10 cellular contexts compared by ENCODE assay signal in genomic region chr18:22872894-22873537, GRCh38.
DNase-seq lines count a peak whose midpoint lies in the region; ATAC-seq and TF ChIP-seq lines count a peak whose summit lies in the region.
"Had no signal": no experiment of that assay in that cellular context is flagged by ENCODE, and none has a peak within 500 bp of the region (broad histone marks: within the 10 kb centered on the region; RNA-seq: fewer than 3 reads in every experiment).

No MANE protein-coding gene starts in this region.

- TF ChIP-seq CTCF in activated CD8-positive, alpha-beta T cell treated with anti-CD3 and anti-CD28 coated beads for 36 hours (IDR thresholded peaks at IDR 0.05): no peak

- H3K27ac ChIP-seq in naive thymus-derived CD4-positive, alpha-beta T cell (ENCODE audit: low read depth, low read length): no peak overlapping the region

- H3K4me1 ChIP-seq in naive thymus-derived CD4-positive, alpha-beta T cell (ENCODE audit: control insufficient read depth in 2 of 2, insufficient read depth in 2 of 2, low read length in 2 of 2): no peaks in the 10 kb centered on the region

- no peaks in the 10 kb centered on the region for H3K9me3 Mint-ChIP-seq in activated CD8-positive, alpha-beta T cell treated with anti-CD3 and anti-CD28 coated beads for 36 hours
- H3K9me3 Mint-ChIP-seq in naive thymus-derived CD4-positive, alpha-beta T cell: peaks cover 0 to 3% (median 0%) of the 10 kb centered on the region in 11 donors
- H3K9me3 Mint-ChIP-seq: brain had no signal

- H3K27me3 Mint-ChIP-seq in activated CD8-positive, alpha-beta T cell treated with anti-CD3 and anti-CD28 coated beads for 36 hours: no peaks in the 10 kb centered on the region
- peaks cover 4 to 13% (median 11%) of the 10 kb centered on the region in 5 donors for H3K27me3 Mint-ChIP-seq in naive thymus-derived CD4-positive, alpha-beta T cell
- H3K27me3 Mint-ChIP-seq: brain had no signal

- POLR2A ChIA-PET in activated CD8-positive, alpha-beta T cell treated with anti-CD3 and anti-CD28 coated beads for 36 hours (lab: Charles Lee): interaction anchor here (0.7 kb wide), 1 partner anchor 635 kb away, joined by 3 read pairs; no protein-coding TSS in a partner anchor
- POLR2A ChIA-PET in naive thymus-derived CD4-positive, alpha-beta T cell (lab: Charles Lee): no interaction called here

- no peaks in the 10 kb centered on the region for H3K27me3 ChIP-seq in naive thymus-derived CD4-positive, alpha-beta T cell (ENCODE audit: control insufficient read depth in 2 of 2, insufficient read depth in 2 of 2, low read length in 2 of 2)

- H3K4me3 Mint-ChIP-seq in activated CD8-positive, alpha-beta T cell treated with anti-CD3 and anti-CD28 coated beads for 36 hours: no peak overlapping the region
- H3K4me3 Mint-ChIP-seq in naive thymus-derived CD4-positive, alpha-beta T cell: peak overlapping the region in 7 of 10 donors; percentile 0 to 43 (median 15)
- H3K4me3 Mint-ChIP-seq: brain had no signal

- peaks cover 6% of the 10 kb centered on the region for H3K4me1 Mint-ChIP-seq in activated CD8-positive, alpha-beta T cell treated with anti-CD3 and anti-CD28 coated beads for 36 hours (ENCODE audit: low read depth)
- peaks cover 0 to 18% (median 13%) of the 10 kb centered on the region in 7 donors for H3K4me1 Mint-ChIP-seq in naive thymus-derived CD4-positive, alpha-beta T cell
- H3K4me1 Mint-ChIP-seq: brain had no signal

- intact Hi-C loops in activated CD8-positive, alpha-beta T cell treated with anti-CD3 and anti-CD28 coated beads for 36 hours (cut with micrococcal nuclease): no loop called here
- intact Hi-C loops in naive thymus-derived CD4-positive, alpha-beta T cell (cut with micrococcal nuclease): no loop called here

- CTCF ChIA-PET in activated CD8-positive, alpha-beta T cell treated with anti-CD3 and anti-CD28 coated beads for 36 hours (lab: Charles Lee): no interaction called here
- CTCF ChIA-PET in naive thymus-derived CD4-positive, alpha-beta T cell (lab: Charles Lee): no interaction called here

- no peaks in the 10 kb centered on the region for H3K36me3 ChIP-seq in naive thymus-derived CD4-positive, alpha-beta T cell (ENCODE audit: control insufficient read depth in 2 of 3, insufficient read depth in 3 of 3, low read length in 3 of 3)

- DNase-seq in activated CD8-positive, alpha-beta T cell treated with anti-CD3 and anti-CD28 coated beads for 36 hours: no peak
- no peak for DNase-seq in naive thymus-derived CD4-positive, alpha-beta T cell
- no peak for DNase-seq in NCI-H345 (lab: John Stamatoyannopoulos, UW)
- DNase-seq in NOMO-1 treated with dmso at 0.1 percent for 144 hours (lab: John Stamatoyannopoulos, UW; ENCODE audit: unreplicated experiment): no peak
- no peak for DNase-seq in stimulated activated naive CD4-positive, alpha-beta T cell (lab: John Stamatoyannopoulos, UW)
- no peak for DNase-seq in retina

- no peak overlapping the region for H3K27ac Mint-ChIP-seq in activated CD8-positive, alpha-beta T cell treated with anti-CD3 and anti-CD28 coated beads for 36 hours
- H3K27ac Mint-ChIP-seq in naive thymus-derived CD4-positive, alpha-beta T cell: peak overlapping the region in 2 of 9 donors; percentile 5 to 77

- H3K9me3 ChIP-seq in naive thymus-derived CD4-positive, alpha-beta T cell (ENCODE audit: control insufficient read depth in 2 of 3, low read length in 3 of 3): no peaks in the 10 kb centered on the region

- ATAC-seq in GM18520 (IDR thresholded peaks at IDR 0.05; ENCODE audit: unreplicated experiment) (peak; percentile 48), HG02623 (IDR thresholded peaks at IDR 0.05; ENCODE audit: unreplicated experiment) (peak; percentile 83)
- peak; percentile 62 for ATAC-seq in activated CD8-positive, alpha-beta T cell treated with anti-CD3 and anti-CD28 coated beads for 36 hours
- no peak for ATAC-seq in naive thymus-derived CD4-positive, alpha-beta T cell
- ATAC-seq: Panc1 had no signal

- no peaks in the 10 kb centered on the region for H3K36me3 Mint-ChIP-seq in activated CD8-positive, alpha-beta T cell treated with anti-CD3 and anti-CD28 coated beads for 36 hours (ENCODE audit: low read depth)
- H3K36me3 Mint-ChIP-seq in naive thymus-derived CD4-positive, alpha-beta T cell: peaks cover 0 to 2% (median 0%) of the 10 kb centered on the region in 5 donors
- H3K36me3 Mint-ChIP-seq: brain had no signal

- H3K4me3 ChIP-seq in naive thymus-derived CD4-positive, alpha-beta T cell (ENCODE audit: low read length): no peak overlapping the region
